8 cellular contexts compared by ENCODE assay signal in the genomic region with DNA sequence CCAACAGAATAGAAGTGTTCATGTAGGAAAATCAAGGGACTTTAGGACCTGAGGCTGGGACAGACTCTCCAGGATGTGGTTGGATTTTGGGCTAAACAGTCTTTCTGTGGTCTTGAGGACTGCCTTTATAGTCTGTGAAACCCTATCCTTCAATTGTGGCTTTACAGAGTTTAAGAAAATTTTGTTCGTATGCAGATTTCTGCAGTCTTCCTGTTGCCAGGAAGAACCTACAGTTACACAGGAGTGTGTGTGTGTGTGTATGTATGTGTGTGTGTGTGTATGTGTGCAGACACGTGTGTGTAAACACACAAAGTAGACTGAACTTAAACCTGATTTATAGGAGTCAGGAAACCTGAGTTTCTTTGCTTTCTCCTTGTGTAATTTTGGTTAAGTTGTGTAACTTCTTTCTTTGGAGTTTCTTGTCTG. TPM values are rescaled to one million over a fixed set of nuclear protein-coding genes. Genes with fewer than 3 reads are reported as not detected.
A peak's percentile ranks its signal among the peaks of the same experiment; 100 is the strongest.
DNase-seq lines count a peak whose midpoint lies in the region; ATAC-seq lines count a peak whose summit lies in the region.

No MANE protein-coding gene starts in this region.

- peak overlapping the region; percentile 92 to 94 for H3K27ac Mint-ChIP-seq in T-cell

- H3K27me3 Mint-ChIP-seq in T-cell = no peaks in the 10 kb centered on the region

- no peaks in the 10 kb centered on the region for H3K36me3 Mint-ChIP-seq in T-cell

- DNase-seq in Daoy (ENCODE audit: low read depth) = peak; percentile 68
- peak; percentile 51 for DNase-seq in HCEC 1CT
- peak in 2 of 34 experiments; percentile 18 for DNase-seq in T-cell
- no peak for DNase-seq in left colon
- DNase-seq in NAMALWA (ENCODE audit: low spot score) = no peak
- no peak for DNase-seq in NCI-H2029 (lab: John Stamatoyannopoulos, UW)
- no peak for DNase-seq in globus pallidus (ENCODE audit: low spot score)

- no peaks in the 10 kb centered on the region for H3K9me3 Mint-ChIP-seq in T-cell

- intact Hi-C loops in left colon (cut with DNase I, micrococcal nuclease) = no loop called here

- POLR2A ChIA-PET in T-cell (lab: Charles Lee) = no interaction called here

- peak; percentile 48 to 66 (median 54) for ATAC-seq in T-cell (replicated peaks in 1 of 4)
- ATAC-seq in left colon = peak; percentile 11
- no peak for ATAC-seq in GM21360 (IDR thresholded peaks at IDR 0.05; ENCODE audit: unreplicated experiment)

- peaks cover 84 to 90% (median 87%) of the 10 kb centered on the region in 3 donors for H3K4me1 Mint-ChIP-seq in T-cell

- peak overlapping the region; percentile 32 to 64 (median 40) for H3K4me3 Mint-ChIP-seq in T-cell

- CTCF ChIA-PET in T-cell (lab: Charles Lee) = no interaction called here

RNA-seq across cellular contexts. Expression of gene NEK7, which starts 22.8 kb away (rescaled TPM):
- 46.1 and 59.3 TPM in 2 replicates for total RNA-seq in Daoy (2014; rRNA removed; shearing (Covaris generic))
- total RNA-seq in T-cell (10 to 100 TPM; 31.8 to 75.4 (median 69.9) TPM), left colon (10 to 100 TPM; 44.0 to 61.3 TPM)

Comparison
In these comparisons a context has a peak if more than half of its experiments do, and no peak if none do; other contexts are left out.
1. DNase-seq: peak in Daoy (single experiment) and HCEC 1CT (single experiment); none in left colon (0 of 2), NAMALWA (single experiment), NCI-H2029 (single experiment) and globus pallidus (single experiment).